8 cellular contexts compared by ENCODE assay signal in the genomic region with DNA sequence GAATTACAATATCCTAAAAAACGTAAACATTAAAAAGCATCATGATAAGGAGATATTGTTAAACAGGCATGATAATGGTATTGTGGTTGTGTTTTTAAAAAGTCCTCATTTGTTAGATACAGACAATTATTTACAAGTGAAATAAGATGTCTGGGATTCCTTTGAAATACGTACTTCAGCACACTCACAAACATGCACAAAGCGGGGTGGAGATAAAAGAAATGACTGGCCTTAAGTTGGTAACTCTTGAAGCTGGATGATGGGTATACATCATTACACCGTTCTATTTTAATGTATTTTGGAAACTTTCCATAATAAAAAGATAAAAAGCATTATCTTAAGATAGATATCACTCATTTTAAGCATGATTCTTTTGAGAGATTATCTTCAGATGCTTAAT. TPM values are rescaled to one million over a fixed set of nuclear protein-coding genes. Genes with fewer than 3 reads are reported as not detected.
A peak's percentile ranks its signal among the peaks of the same experiment; 100 is the strongest.
DNase-seq lines count a peak whose midpoint lies in the region; ATAC-seq and TF ChIP-seq lines count a peak whose summit lies in the region.

No MANE protein-coding gene starts in this region.

- H3K4me1 ChIP-seq in iPS-15b (ENCODE audit: control insufficient read depth, insufficient read depth, low read length) (peaks cover 4% of the 10 kb centered on the region), thoracic aorta (ENCODE audit: control insufficient read depth in 1 of 2, low read depth in 2 of 2) (peaks cover 6 to 29% of the 10 kb centered on the region in 2 donors), testis (peaks cover 5% of the 10 kb centered on the region)

- no peak for TF ChIP-seq POLR2A in testis (IDR thresholded peaks at IDR 0.05)

- peaks cover 17% of the 10 kb centered on the region for H3K4me1 Mint-ChIP-seq in activated CD8-positive, alpha-beta memory T cell treated with anti-CD3 and anti-CD28 coated beads, Interleukin-2, amount 10 ng/mL, durations not matched to agents 7 days and 5 days
- H3K4me1 Mint-ChIP-seq in activated CD4-positive, alpha-beta memory T cell treated with anti-CD3 and anti-CD28 coated beads for 36 hours (ENCODE audit: low read depth), result peaks cover 17% of the 10 kb centered on the region

- CTCF ChIA-PET in activated CD8-positive, alpha-beta memory T cell treated with anti-CD3 and anti-CD28 coated beads, Interleukin-2, amount 10 ng/mL, durations not matched to agents 7 days and 5 days (lab: Charles Lee), result interaction anchor here (2.6 kb wide), 1 partner anchor 7 kb away, joined by 13 read pairs; no protein-coding TSS in a partner anchor
- CTCF ChIA-PET in activated CD4-positive, alpha-beta memory T cell treated with anti-CD3 and anti-CD28 coated beads for 36 hours (lab: Charles Lee), result interaction anchor here (1.6 kb wide), 1 partner anchor 377 kb away, joined by 4 read pairs; no protein-coding TSS in a partner anchor

- no peak for DNase-seq in activated CD8-positive, alpha-beta memory T cell treated with anti-CD3 and anti-CD28 coated beads, Interleukin-2, amount 10 ng/mL, durations not matched to agents 7 days and 5 days
- DNase-seq in activated CD8-positive, alpha-beta memory T cell treated with anti-CD3 and anti-CD28 coated beads, Interleukin-2, amount 50 U/mL, for 4 hours, result no peak
- no peak for DNase-seq in activated CD4-positive, alpha-beta memory T cell treated with anti-CD3 and anti-CD28 coated beads for 36 hours
- DNase-seq in thoracic aorta (ENCODE audit: low spot score), result no peak
- DNase-seq in GM20000 (ENCODE audit: low spot score), result no peak
- no peak for DNase-seq in testis

- H3K27me3 ChIP-seq in iPS-15b (ENCODE audit: control insufficient read depth, insufficient read depth, low read length) (no peaks in the 10 kb centered on the region), thoracic aorta (replicated peaks; ENCODE audit: insufficient read depth) (no peaks in the 10 kb centered on the region), testis (no peaks in the 10 kb centered on the region)

- peak overlapping the region; percentile 64 for H3K4me3 ChIP-seq in iPS-15b (ENCODE audit: low read depth, low read length)
- peak overlapping the region; percentile 89 for H3K4me3 ChIP-seq in thoracic aorta
- H3K4me3 ChIP-seq in testis, result peak overlapping the region in 1 of 2 donors; percentile 77

- H3K4me3 Mint-ChIP-seq in activated CD8-positive, alpha-beta memory T cell treated with anti-CD3 and anti-CD28 coated beads, Interleukin-2, amount 10 ng/mL, durations not matched to agents 7 days and 5 days, result peak overlapping the region; percentile 85
- peak overlapping the region; percentile 82 for H3K4me3 Mint-ChIP-seq in activated CD4-positive, alpha-beta memory T cell treated with anti-CD3 and anti-CD28 coated beads for 36 hours

- no peak for TF ChIP-seq CTCF in thoracic aorta (IDR thresholded peaks at IDR 0.05)
- TF ChIP-seq CTCF in GM20000 (IDR thresholded peaks at IDR 0.05; ENCODE audit: extremely low read depth, missing control alignments), result no peak
- TF ChIP-seq CTCF in testis (IDR thresholded peaks at IDR 0.05), result no peak

- H3K27ac Mint-ChIP-seq in activated CD8-positive, alpha-beta memory T cell treated with anti-CD3 and anti-CD28 coated beads, Interleukin-2, amount 10 ng/mL, durations not matched to agents 7 days and 5 days, result no peak overlapping the region
- peak overlapping the region; percentile 13 for H3K27ac Mint-ChIP-seq in activated CD4-positive, alpha-beta memory T cell treated with anti-CD3 and anti-CD28 coated beads for 36 hours

- no peaks in the 10 kb centered on the region for H3K9me3 ChIP-seq in iPS-15b (ENCODE audit: control insufficient read depth, insufficient read depth, low read length)
- no peaks in the 10 kb centered on the region for H3K9me3 ChIP-seq in thoracic aorta
- H3K9me3 ChIP-seq in testis, result no peaks in the 10 kb centered on the region

- no peak overlapping the region for H3K9ac ChIP-seq in iPS-15b (ENCODE audit: low read depth, low read length)

- intact Hi-C loops in activated CD4-positive, alpha-beta memory T cell treated with anti-CD3 and anti-CD28 coated beads for 36 hours (cut with micrococcal nuclease), result loop anchor here (1.0 kb wide), 1 partner anchor 20 kb away; a partner anchor contains a TSS
- intact Hi-C loops in testis (cut with DNase I; ENCODE audit: low total_unique reads), result no loop called here

- no peaks in the 10 kb centered on the region for H3K27me3 Mint-ChIP-seq in activated CD8-positive, alpha-beta memory T cell treated with anti-CD3 and anti-CD28 coated beads, Interleukin-2, amount 10 ng/mL, durations not matched to agents 7 days and 5 days
- no peaks in the 10 kb centered on the region for H3K27me3 Mint-ChIP-seq in activated CD4-positive, alpha-beta memory T cell treated with anti-CD3 and anti-CD28 coated beads for 36 hours

- 25 to 32% methylated on average over 4 of the region's 4 CpGs for WGBS in testis, 2 donors

- no peaks in the 10 kb centered on the region for H3K9me3 Mint-ChIP-seq in activated CD8-positive, alpha-beta memory T cell treated with anti-CD3 and anti-CD28 coated beads, Interleukin-2, amount 10 ng/mL, durations not matched to agents 7 days and 5 days (ENCODE audit: low read depth)
- no peaks in the 10 kb centered on the region for H3K9me3 Mint-ChIP-seq in activated CD4-positive, alpha-beta memory T cell treated with anti-CD3 and anti-CD28 coated beads for 36 hours

- peaks cover 11% of the 10 kb centered on the region for H3K36me3 Mint-ChIP-seq in activated CD8-positive, alpha-beta memory T cell treated with anti-CD3 and anti-CD28 coated beads, Interleukin-2, amount 10 ng/mL, durations not matched to agents 7 days and 5 days
- peaks cover 8% of the 10 kb centered on the region for H3K36me3 Mint-ChIP-seq in activated CD4-positive, alpha-beta memory T cell treated with anti-CD3 and anti-CD28 coated beads for 36 hours

- H3K36me3 ChIP-seq in iPS-15b (ENCODE audit: control insufficient read depth, insufficient read depth, low read length) (peaks cover 4% of the 10 kb centered on the region), thoracic aorta (peaks cover 14% of the 10 kb centered on the region), testis (ENCODE audit: low read depth, missing control alignments) (no peaks in the 10 kb centered on the region)

- H3K27ac ChIP-seq in thoracic aorta (peak overlapping the region in 1 of 2 donors; percentile 89), testis (no peak overlapping the region)

- POLR2A ChIA-PET in activated CD4-positive, alpha-beta memory T cell treated with anti-CD3 and anti-CD28 coated beads for 36 hours (lab: Charles Lee), result interaction anchor here (1.0 kb wide), 1 partner anchor 21 kb away, joined by 3 read pairs; no protein-coding TSS in a partner anchor

- ATAC-seq in activated CD8-positive, alpha-beta memory T cell treated with anti-CD3 and anti-CD28 coated beads, Interleukin-2, amount 10 ng/mL, durations not matched to agents 7 days and 5 days, result no peak
- ATAC-seq in thoracic aorta (ENCODE audit: insufficient number of reproducible peaks, low FRiP score, low read depth), result no peak
- no peak for ATAC-seq in HG03342 (IDR thresholded peaks at IDR 0.05; ENCODE audit: unreplicated experiment)

RNA-seq across cellular contexts. Expression of a gene that starts 1.0 kb away (rescaled TPM):
- total RNA-seq in activated CD8-positive, alpha-beta memory T cell treated with anti-CD3 and anti-CD28 coated beads, Interleukin-2, amount 10 ng/mL, durations not matched to agents 7 days and 5 days, result under 1 TPM; 0.61 to 0.88 TPM
- 1 to 10 TPM; 1.1 to 1.4 TPM for total RNA-seq in activated CD4-positive, alpha-beta memory T cell treated with anti-CD3 and anti-CD28 coated beads for 36 hours
- total RNA-seq in thoracic aorta (1 to 10 TPM; 2.7 to 6.0 TPM), testis (10 to 100 TPM; 10.6 to 11.1 TPM)
- 5.5 TPM for polyA plus RNA-seq in testis (ENCODE audit: insufficient read depth, low read depth, low replicate concordance)

RNA-seq across cellular contexts. Expression of a gene that starts 20.1 kb away (rescaled TPM):
- total RNA-seq in activated CD8-positive, alpha-beta memory T cell treated with anti-CD3 and anti-CD28 coated beads, Interleukin-2, amount 10 ng/mL, durations not matched to agents 7 days and 5 days, result 10 to 100 TPM; 50.1 to 54.6 TPM
- total RNA-seq in activated CD4-positive, alpha-beta memory T cell treated with anti-CD3 and anti-CD28 coated beads for 36 hours, result 10 to 100 TPM; 45.9 to 46.4 TPM
- total RNA-seq in thoracic aorta, result 10 to 100 TPM; 62.8 to 63.5 TPM
- total RNA-seq in testis, result 10 to 100 TPM; 92.4 to 100.0 TPM
- polyA plus RNA-seq in testis (ENCODE audit: insufficient read depth, low read depth, low replicate concordance), result 60.1 TPM

RNA-seq across cellular contexts. Expression of a gene that starts 22.8 kb away (rescaled TPM):
- 100 to 1,000 TPM; 204 to 212 TPM for total RNA-seq in activated CD8-positive, alpha-beta memory T cell treated with anti-CD3 and anti-CD28 coated beads, Interleukin-2, amount 10 ng/mL, durations not matched to agents 7 days and 5 days
- 100 to 1,000 TPM; 228 to 236 TPM for total RNA-seq in activated CD4-positive, alpha-beta memory T cell treated with anti-CD3 and anti-CD28 coated beads for 36 hours
- total RNA-seq in thoracic aorta (1 to 10 TPM in 1 of 2 donors, not detected in 1; 2.2 TPM), testis (100 to 1,000 TPM; 153 to 209 TPM)
- polyA plus RNA-seq in testis (ENCODE audit: insufficient read depth, low read depth, low replicate concordance), result 429 TPM

RNA-seq across cellular contexts. Expression of a gene that starts 28.4 kb away (rescaled TPM):
- not detected for total RNA-seq in activated CD8-positive, alpha-beta memory T cell treated with anti-CD3 and anti-CD28 coated beads, Interleukin-2, amount 10 ng/mL, durations not matched to agents 7 days and 5 days
- not detected for total RNA-seq in activated CD4-positive, alpha-beta memory T cell treated with anti-CD3 and anti-CD28 coated beads for 36 hours
- total RNA-seq in thoracic aorta (10 to 100 TPM in 1 of 2 donors, 1 to 10 TPM in 1; 8.3 to 13.8 TPM), testis (1 to 10 TPM; 6.4 to 8.2 TPM)
- polyA plus RNA-seq in testis (ENCODE audit: insufficient read depth, low read depth, low replicate concordance), result 3.7 TPM

Comparison
In these comparisons a context has a peak if more than half of its experiments do, and no peak if none do; other contexts are left out.
1. RNA of a gene that starts 22.8 kb away (total RNA-seq): 228 to 236 TPM in activated CD4-positive, alpha-beta memory T cell treated with anti-CD3 and anti-CD28 coated beads for 36 hours, 204 to 212 TPM in activated CD8-positive, alpha-beta memory T cell treated with anti-CD3 and anti-CD28 coated beads, Interleukin-2, amount 10 ng/mL, durations not matched to agents 7 days and 5 days and 153 to 209 TPM in testis; 2.2 TPM in thoracic aorta; every median in the first group is over 10 times any median in the second.